In the genomic region with DNA sequence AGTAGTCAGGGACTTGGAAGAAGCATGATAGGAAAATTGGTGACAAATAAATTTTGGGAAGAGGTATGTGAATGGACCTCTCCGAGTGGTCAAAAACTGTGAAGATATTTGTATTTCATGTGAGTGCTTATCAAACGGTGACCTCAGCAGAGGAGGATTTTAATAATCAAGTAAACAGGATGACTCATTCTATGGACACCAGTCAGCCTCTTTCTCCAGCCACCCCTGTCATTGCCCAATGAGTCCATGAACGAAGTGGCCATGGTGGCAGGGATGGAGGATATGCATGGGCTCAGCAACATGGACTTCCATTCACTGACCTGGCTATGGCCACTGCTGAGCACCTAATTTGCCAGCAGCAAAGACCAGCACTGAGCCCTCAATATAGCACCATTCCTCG, we compare ENCODE assay signal across 1 cellular context.
TF ChIP-seq lines count a peak whose summit lies in the region.

No MANE protein-coding gene starts in this region.

TF ChIP-seq in K562, 482 proteins besides CTCF, POLR2A, EP300 and RAD21 (continued from another document and continues in another):
- TF ChIP-seq, protein P1, sequence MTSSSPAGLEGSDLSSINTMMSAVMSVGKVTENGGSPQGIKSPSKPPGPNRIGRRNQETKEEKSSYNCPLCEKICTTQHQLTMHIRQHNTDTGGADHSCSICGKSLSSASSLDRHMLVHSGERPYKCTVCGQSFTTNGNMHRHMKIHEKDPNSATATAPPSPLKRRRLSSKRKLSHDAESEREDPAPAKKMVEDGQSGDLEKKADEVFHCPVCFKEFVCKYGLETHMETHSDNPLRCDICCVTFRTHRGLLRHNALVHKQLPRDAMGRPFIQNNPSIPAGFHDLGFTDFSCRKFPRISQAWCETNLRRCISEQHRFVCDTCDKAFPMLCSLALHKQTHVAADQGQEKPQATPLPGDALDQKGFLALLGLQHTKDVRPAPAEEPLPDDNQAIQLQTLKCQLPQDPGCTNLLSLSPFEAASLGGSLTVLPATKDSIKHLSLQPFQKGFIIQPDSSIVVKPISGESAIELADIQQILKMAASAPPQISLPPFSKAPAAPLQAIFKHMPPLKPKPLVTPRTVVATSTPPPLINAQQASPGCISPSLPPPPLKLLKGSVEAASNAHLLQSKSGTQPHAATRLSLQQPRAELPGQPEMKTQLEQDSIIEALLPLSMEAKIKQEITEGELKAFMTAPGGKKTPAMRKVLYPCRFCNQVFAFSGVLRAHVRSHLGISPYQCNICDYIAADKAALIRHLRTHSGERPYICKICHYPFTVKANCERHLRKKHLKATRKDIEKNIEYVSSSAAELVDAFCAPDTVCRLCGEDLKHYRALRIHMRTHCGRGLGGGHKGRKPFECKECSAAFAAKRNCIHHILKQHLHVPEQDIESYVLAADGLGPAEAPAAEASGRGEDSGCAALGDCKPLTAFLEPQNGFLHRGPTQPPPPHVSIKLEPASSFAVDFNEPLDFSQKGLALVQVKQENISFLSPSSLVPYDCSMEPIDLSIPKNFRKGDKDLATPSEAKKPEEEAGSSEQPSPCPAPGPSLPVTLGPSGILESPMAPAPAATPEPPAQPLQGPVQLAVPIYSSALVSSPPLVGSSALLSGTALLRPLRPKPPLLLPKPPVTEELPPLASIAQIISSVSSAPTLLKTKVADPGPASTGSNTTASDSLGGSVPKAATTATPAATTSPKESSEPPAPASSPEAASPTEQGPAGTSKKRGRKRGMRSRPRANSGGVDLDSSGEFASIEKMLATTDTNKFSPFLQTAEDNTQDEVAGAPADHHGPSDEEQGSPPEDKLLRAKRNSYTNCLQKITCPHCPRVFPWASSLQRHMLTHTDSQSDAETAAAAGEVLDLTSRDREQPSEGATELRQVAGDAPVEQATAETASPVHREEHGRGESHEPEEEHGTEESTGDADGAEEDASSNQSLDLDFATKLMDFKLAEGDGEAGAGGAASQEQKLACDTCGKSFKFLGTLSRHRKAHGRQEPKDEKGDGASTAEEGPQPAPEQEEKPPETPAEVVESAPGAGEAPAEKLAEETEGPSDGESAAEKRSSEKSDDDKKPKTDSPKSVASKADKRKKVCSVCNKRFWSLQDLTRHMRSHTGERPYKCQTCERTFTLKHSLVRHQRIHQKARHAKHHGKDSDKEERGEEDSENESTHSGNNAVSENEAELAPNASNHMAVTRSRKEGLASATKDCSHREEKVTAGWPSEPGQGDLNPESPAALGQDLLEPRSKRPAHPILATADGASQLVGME (CRISPR knock-in tag; IDR thresholded peaks at IDR 0.05) = no peak
- no peak for TF ChIP-seq ZEB2 (IDR thresholded peaks at IDR 0.05)
- TF ChIP-seq YBX1 (IDR thresholded peaks at IDR 0.05) = no peak
- TF ChIP-seq SMAD2 (IDR thresholded peaks at IDR 0.05; ENCODE audit: low read depth, low read length) = no peak
- 0 out of 2 replicates have a peak, but pooled peaks have one; percentile 9 for TF ChIP-seq MAFG (tag; conservative IDR thresholded peaks at IDR 0.05)
- TF ChIP-seq JUNB (CRISPR knock-in tag; conservative IDR thresholded peaks at IDR 0.05) = peak; percentile 55; the same call in 1 of the 2 replicates
- no peak for TF ChIP-seq PRPF4 (IDR thresholded peaks at IDR 0.05; ENCODE audit: insufficient read depth, low read depth, low read length, poor library complexity, severe bottlenecking)
- no peak for TF ChIP-seq ZNF76 (CRISPR knock-in tag; IDR thresholded peaks at IDR 0.05; ENCODE audit: borderline replicate concordance)
- TF ChIP-seq, protein P2, sequence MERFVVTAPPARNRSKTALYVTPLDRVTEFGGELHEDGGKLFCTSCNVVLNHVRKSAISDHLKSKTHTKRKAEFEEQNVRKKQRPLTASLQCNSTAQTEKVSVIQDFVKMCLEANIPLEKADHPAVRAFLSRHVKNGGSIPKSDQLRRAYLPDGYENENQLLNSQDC (CRISPR knock-in tag; IDR thresholded peaks at IDR 0.05) = no peak
- TF ChIP-seq, protein P3, sequence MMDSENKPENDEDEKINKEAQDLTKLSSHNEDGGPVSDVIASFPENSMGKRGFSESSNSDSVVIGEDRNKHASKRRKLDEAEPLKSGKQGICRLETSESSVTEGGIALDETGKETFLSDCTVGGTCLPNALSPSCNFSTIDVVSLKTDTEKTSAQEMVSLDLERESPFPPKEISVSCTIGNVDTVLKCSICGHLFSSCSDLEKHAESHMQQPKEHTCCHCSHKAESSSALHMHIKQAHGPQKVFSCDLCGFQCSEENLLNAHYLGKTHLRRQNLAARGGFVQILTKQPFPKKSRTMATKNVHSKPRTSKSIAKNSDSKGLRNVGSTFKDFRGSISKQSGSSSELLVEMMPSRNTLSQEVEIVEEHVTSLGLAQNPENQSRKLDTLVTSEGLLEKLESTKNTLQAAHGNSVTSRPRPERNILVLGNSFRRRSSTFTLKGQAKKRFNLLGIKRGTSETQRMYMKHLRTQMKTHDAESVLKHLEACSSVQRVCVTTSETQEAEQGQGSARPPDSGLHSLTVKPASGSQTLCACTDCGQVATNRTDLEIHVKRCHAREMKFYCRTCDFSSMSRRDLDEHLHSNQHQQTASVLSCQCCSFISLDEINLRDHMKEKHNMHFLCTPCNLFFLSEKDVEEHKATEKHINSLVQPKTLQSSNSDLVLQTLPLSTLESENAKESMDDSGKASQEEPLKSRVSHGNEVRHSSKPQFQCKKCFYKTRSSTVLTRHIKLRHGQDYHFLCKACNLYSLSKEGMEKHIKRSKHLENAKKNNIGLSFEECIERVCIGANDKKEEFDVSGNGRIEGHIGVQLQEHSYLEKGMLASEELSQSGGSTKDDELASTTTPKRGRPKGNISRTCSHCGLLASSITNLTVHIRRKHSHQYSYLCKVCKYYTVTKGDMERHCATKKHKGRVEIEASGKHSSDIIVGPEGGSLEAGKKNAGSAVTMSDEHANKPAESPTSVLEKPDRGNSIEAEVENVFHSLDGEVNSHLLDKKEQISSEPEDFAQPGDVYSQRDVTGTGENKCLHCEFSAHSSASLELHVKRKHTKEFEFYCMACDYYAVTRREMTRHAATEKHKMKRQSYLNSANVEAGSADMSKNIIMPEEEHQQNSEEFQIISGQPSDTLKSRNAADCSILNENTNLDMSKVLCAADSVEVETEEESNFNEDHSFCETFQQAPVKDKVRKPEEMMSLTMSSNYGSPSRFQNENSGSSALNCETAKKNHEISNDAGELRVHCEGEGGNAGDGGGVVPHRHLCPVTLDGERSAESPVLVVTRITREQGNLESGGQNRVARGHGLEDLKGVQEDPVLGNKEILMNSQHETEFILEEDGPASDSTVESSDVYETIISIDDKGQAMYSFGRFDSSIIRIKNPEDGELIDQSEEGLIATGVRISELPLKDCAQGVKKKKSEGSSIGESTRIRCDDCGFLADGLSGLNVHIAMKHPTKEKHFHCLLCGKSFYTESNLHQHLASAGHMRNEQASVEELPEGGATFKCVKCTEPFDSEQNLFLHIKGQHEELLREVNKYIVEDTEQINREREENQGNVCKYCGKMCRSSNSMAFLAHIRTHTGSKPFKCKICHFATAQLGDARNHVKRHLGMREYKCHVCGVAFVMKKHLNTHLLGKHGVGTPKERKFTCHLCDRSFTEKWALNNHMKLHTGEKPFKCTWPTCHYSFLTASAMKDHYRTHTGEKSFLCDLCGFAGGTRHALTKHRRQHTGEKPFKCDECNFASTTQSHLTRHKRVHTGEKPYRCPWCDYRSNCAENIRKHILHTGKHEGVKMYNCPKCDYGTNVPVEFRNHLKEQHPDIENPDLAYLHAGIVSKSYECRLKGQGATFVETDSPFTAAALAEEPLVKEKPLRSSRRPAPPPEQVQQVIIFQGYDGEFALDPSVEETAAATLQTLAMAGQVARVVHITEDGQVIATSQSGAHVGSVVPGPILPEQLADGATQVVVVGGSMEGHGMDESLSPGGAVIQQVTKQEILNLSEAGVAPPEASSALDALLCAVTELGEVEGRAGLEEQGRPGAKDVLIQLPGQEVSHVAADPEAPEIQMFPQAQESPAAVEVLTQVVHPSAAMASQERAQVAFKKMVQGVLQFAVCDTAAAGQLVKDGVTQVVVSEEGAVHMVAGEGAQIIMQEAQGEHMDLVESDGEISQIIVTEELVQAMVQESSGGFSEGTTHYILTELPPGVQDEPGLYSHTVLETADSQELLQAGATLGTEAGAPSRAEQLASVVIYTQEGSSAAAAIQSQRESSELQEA (IDR thresholded peaks at IDR 0.05; ENCODE audit: low read depth) = no peak
- no peak for TF ChIP-seq HLTF (IDR thresholded peaks at IDR 0.05)
- TF ChIP-seq BHLHE40 (IDR thresholded peaks at IDR 0.05; ENCODE audit: low read length) = no peak
- no peak for TF ChIP-seq ATF1 (CRISPR knock-in tag; IDR thresholded peaks at IDR 0.05)
- peak; percentile 11; the same call in 1 of the 2 replicates for TF ChIP-seq ATF1 (tag; IDR thresholded peaks at IDR 0.05)
- no peak for TF ChIP-seq CBX5 (IDR thresholded peaks at IDR 0.05; ENCODE audit: borderline replicate concordance, low read depth)
- TF ChIP-seq CEBPB (tag; IDR thresholded peaks at IDR 0.05) = peak; percentile 69
- TF ChIP-seq, protein P4, sequence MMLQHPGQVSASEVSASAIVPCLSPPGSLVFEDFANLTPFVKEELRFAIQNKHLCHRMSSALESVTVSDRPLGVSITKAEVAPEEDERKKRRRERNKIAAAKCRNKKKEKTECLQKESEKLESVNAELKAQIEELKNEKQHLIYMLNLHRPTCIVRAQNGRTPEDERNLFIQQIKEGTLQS (IDR thresholded peaks at IDR 0.05) = peak; percentile 89
- TF ChIP-seq, protein P4 (CRISPR knock-in tag; conservative IDR thresholded peaks at IDR 0.05) = no peak
- no peak for TF ChIP-seq DACH1 (IDR thresholded peaks at IDR 0.05; ENCODE audit: partially characterized antibody)
- TF ChIP-seq GTF2F1 (IDR thresholded peaks at IDR 0.05; ENCODE audit: low read depth, low read length) = no peak
- no peak for TF ChIP-seq WHSC1 (IDR thresholded peaks at IDR 0.05; ENCODE audit: low read length)
- no peak for TF ChIP-seq FUS (optimal IDR thresholded peaks at IDR 0.05; ENCODE audit: low read depth, low read length)
- TF ChIP-seq ZNF75A (CRISPR knock-in tag; IDR thresholded peaks at IDR 0.05) = no peak
- no peak for TF ChIP-seq ZNF764 (CRISPR knock-in tag; IDR thresholded peaks at IDR 0.05; ENCODE audit: low read depth)
- TF ChIP-seq, protein P5, sequence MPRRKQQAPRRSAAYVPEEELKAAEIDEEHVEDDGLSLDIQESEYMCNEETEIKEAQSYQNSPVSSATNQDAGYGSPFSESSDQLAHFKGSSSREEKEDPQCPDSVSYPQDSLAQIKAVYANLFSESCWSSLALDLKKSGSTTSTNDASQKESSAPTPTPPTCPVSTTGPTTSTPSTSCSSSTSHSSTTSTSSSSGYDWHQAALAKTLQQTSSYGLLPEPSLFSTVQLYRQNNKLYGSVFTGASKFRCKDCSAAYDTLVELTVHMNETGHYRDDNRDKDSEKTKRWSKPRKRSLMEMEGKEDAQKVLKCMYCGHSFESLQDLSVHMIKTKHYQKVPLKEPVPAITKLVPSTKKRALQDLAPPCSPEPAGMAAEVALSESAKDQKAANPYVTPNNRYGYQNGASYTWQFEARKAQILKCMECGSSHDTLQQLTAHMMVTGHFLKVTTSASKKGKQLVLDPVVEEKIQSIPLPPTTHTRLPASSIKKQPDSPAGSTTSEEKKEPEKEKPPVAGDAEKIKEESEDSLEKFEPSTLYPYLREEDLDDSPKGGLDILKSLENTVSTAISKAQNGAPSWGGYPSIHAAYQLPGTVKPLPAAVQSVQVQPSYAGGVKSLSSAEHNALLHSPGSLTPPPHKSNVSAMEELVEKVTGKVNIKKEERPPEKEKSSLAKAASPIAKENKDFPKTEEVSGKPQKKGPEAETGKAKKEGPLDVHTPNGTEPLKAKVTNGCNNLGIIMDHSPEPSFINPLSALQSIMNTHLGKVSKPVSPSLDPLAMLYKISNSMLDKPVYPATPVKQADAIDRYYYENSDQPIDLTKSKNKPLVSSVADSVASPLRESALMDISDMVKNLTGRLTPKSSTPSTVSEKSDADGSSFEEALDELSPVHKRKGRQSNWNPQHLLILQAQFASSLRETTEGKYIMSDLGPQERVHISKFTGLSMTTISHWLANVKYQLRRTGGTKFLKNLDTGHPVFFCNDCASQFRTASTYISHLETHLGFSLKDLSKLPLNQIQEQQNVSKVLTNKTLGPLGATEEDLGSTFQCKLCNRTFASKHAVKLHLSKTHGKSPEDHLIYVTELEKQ (CRISPR knock-in tag; IDR thresholded peaks at IDR 0.05) = no peak
- TF ChIP-seq, protein P6, sequence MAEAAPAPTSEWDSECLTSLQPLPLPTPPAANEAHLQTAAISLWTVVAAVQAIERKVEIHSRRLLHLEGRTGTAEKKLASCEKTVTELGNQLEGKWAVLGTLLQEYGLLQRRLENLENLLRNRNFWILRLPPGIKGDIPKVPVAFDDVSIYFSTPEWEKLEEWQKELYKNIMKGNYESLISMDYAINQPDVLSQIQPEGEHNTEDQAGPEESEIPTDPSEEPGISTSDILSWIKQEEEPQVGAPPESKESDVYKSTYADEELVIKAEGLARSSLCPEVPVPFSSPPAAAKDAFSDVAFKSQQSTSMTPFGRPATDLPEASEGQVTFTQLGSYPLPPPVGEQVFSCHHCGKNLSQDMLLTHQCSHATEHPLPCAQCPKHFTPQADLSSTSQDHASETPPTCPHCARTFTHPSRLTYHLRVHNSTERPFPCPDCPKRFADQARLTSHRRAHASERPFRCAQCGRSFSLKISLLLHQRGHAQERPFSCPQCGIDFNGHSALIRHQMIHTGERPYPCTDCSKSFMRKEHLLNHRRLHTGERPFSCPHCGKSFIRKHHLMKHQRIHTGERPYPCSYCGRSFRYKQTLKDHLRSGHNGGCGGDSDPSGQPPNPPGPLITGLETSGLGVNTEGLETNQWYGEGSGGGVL (CRISPR knock-in tag; IDR thresholded peaks at IDR 0.05) = no peak
- peak; percentile 91 for TF ChIP-seq FOSL1 (tag; conservative IDR thresholded peaks at IDR 0.05)
- TF ChIP-seq FOS (IDR thresholded peaks at IDR 0.05; ENCODE audit: extremely low read depth, insufficient read length) = no peak
- TF ChIP-seq CCNT2 (IDR thresholded peaks at IDR 0.05; ENCODE audit: borderline replicate concordance, extremely low read depth, insufficient read length, low read depth, low read length) = no peak
- no peak for TF ChIP-seq GABPB1 (CRISPR knock-in tag; IDR thresholded peaks at IDR 0.05)
- TF ChIP-seq CBX2 (IDR thresholded peaks at IDR 0.05; ENCODE audit: insufficient read depth, low read length, poor library complexity, severe bottlenecking) = no peak
- peak; percentile 68 for TF ChIP-seq JUN (IDR thresholded peaks at IDR 0.05; ENCODE audit: borderline replicate concordance, low read depth, low read length)
- no peak for TF ChIP-seq JUN (CRISPR knock-in tag; IDR thresholded peaks at IDR 0.05; ENCODE audit: borderline replicate concordance)
